In the genomic region with DNA sequence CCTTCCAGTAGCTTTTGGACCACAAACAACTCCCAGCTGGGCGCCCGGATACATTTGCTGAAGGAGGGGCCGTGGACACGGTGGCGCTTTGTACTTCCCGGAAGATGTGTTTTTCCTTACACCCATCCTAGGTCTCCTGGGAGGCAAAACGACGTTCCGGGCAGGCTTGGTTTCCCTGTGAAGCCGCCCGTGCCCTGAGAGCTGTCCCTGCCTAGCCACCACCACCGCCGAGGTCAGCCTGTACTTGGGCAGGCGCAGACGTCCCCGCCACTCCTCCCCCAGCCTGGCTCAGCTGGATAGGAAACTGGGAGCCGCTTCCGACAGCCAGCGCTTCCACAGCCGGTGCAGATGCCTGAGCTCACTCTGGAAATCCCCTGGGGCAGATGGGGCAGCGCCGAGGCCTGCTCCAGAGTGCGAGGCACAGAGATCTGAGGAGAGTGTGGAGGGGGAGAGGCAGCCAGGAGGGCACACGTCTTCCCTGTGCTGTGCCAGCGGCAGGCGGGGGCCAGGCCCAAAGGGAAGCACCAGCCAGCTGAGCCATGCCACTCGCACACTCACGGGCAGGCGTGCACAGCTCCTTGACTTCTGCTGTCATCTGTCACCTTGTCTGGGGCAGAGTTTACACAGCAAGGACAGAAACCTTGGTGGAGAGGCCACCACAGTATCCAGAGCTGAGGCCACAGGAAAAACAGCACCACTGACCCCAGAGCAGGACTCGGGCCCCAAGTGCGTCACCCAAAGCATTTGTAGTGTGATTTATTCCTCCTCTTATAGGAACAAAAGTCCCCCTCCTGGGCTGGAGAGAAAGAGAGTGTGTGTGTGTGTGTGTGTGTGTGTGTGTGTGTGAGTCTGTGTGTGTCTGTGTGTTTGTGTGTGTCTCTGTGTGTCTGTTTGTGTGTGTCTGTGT, we compare ENCODE assay signal across 8 cellular contexts. TPM values are rescaled to one million over a fixed set of nuclear protein-coding genes. Genes with fewer than 3 reads are reported as not detected.
A peak's percentile ranks its signal among the peaks of the same experiment; 100 is the strongest.
DNase-seq lines count a peak whose midpoint lies in the region; ATAC-seq and TF ChIP-seq lines count a peak whose summit lies in the region.

No MANE protein-coding gene starts in this region.

- H3K36me3 ChIP-seq in OCI-LY7 (ENCODE audit: insufficient read depth, low read length) (peaks cover 21% of the 10 kb centered on the region; the same call in 1 of the 2 replicates), lower lobe of right lung (no peaks in the 10 kb centered on the region), testis (ENCODE audit: low read depth, missing control alignments) (no peaks in the 10 kb centered on the region)

- no TSS peak for BruUV-seq in OCI-LY7 (replicated peaks; lab: Mats Ljungman, UMichigan)

- no peaks in the 10 kb centered on the region for H3K27me3 Mint-ChIP-seq in activated CD4-positive, alpha-beta T cell treated with anti-CD3 and anti-CD28 coated beads, Interleukin-2, amount 10 ng/mL, durations not matched to agents 7 days and 5 days

- H3K27ac Mint-ChIP-seq in activated CD4-positive, alpha-beta T cell treated with anti-CD3 and anti-CD28 coated beads, Interleukin-2, amount 10 ng/mL, durations not matched to agents 7 days and 5 days: peak overlapping the region; percentile 81

- peaks cover 70% of the 10 kb centered on the region for H3K4me1 Mint-ChIP-seq in activated CD4-positive, alpha-beta T cell treated with anti-CD3 and anti-CD28 coated beads, Interleukin-2, amount 10 ng/mL, durations not matched to agents 7 days and 5 days

- no peak overlapping the region for H2AFZ ChIP-seq in OCI-LY7 (ENCODE audit: low read length)

- no peaks in the 10 kb centered on the region for H3K9me2 ChIP-seq in OCI-LY7 (ENCODE audit: insufficient read depth, low read length)

- peak overlapping the region; percentile 98 for H3K4me2 ChIP-seq in OCI-LY7 (ENCODE audit: low read length)

- no peak for TF ChIP-seq POLR2A in testis (IDR thresholded peaks at IDR 0.05)

- peak overlapping the region; percentile 96 for H3K4me3 ChIP-seq in OCI-LY7 (ENCODE audit: low read depth, low read length, poor library complexity, severe bottlenecking)
- peak overlapping the region; percentile 27 for H3K4me3 ChIP-seq in lower lobe of right lung
- H3K4me3 ChIP-seq in testis: no peak overlapping the region

- TF ChIP-seq CTCF in OCI-LY7 (conservative IDR thresholded peaks at IDR 0.05; ENCODE audit: low read length) (no peak), lower lobe of right lung (IDR thresholded peaks at IDR 0.05) (no peak), testis (IDR thresholded peaks at IDR 0.05) (no peak)

- H4K20me1 ChIP-seq in OCI-LY7 (ENCODE audit: insufficient read depth, low read length): no peaks in the 10 kb centered on the region

- peak overlapping the region; percentile 10 for H3K4me3 Mint-ChIP-seq in activated CD4-positive, alpha-beta T cell treated with anti-CD3 and anti-CD28 coated beads, Interleukin-2, amount 10 ng/mL, durations not matched to agents 7 days and 5 days

- H3K4me1 ChIP-seq in OCI-LY7 (ENCODE audit: insufficient read depth, low read length, poor library complexity, severe bottlenecking) (peaks cover 86% of the 10 kb centered on the region), lower lobe of right lung (peaks cover 74% of the 10 kb centered on the region), testis (peaks cover 39% of the 10 kb centered on the region)

- H3K27me3 ChIP-seq in lower lobe of right lung (ENCODE audit: low read depth): no peaks in the 10 kb centered on the region
- H3K27me3 ChIP-seq in testis: no peaks in the 10 kb centered on the region

- no peak for DNase-seq in activated CD4-positive, alpha-beta T cell treated with anti-CD3 and anti-CD28 coated beads, Interleukin-2, amount 10 ng/mL, durations not matched to agents 7 days and 5 days
- DNase-seq in activated CD4-positive, alpha-beta T cell treated with anti-CD3 and anti-CD28 coated beads, Interleukin-2, amount 50 U/mL, for 4 hours: no peak
- DNase-seq in OCI-LY7 (ENCODE audit: low spot score) (no peak), dermis microvascular lymphatic vessel endothelial cell (ENCODE audit: low read depth in 2 of 2) (peak; percentile 80 to 94), lower lobe of right lung (peak; percentile 74), testis (peak; percentile 87), NCI-H748 (lab: John Stamatoyannopoulos, UW; ENCODE audit: unreplicated experiment) (no peak)

- intact Hi-C loops in OCI-LY7 (cut with micrococcal nuclease; ENCODE audit: unreplicated experiment) (loop anchor here (10.0 kb wide), 2 partner anchors 233 to 947 kb away; a partner anchor contains a TSS), lower lobe of right lung (cut with DNase I) (no loop called here), testis (cut with DNase I; ENCODE audit: low total_unique reads) (no loop called here)

- POLR2A ChIA-PET in activated CD4-positive, alpha-beta T cell treated with anti-CD3 and anti-CD28 coated beads, Interleukin-2, amount 10 ng/mL, durations not matched to agents 7 days and 5 days (lab: Charles Lee): no interaction called here
- POLR2A ChIA-PET in OCI-LY7 (lab: Charles Lee): interaction anchor here (0.6 to 8.2 kb wide), 9 partner anchors 17 to 233 kb away, joined by 3 to 57 read pairs (median 4); no protein-coding TSS in a partner anchor

- CTCF ChIA-PET in activated CD4-positive, alpha-beta T cell treated with anti-CD3 and anti-CD28 coated beads, Interleukin-2, amount 10 ng/mL, durations not matched to agents 7 days and 5 days (lab: Charles Lee): interaction anchor here (0.7 to 3.1 kb wide), 3 partner anchors 9 to 87 kb away, joined by 3 to 10 read pairs (median 7); no protein-coding TSS in a partner anchor
- CTCF ChIA-PET in OCI-LY7 (lab: Charles Lee; ENCODE audit: unreplicated experiment): interaction anchor here (0.5 to 1.9 kb wide), 5 partner anchors 13 to 1181 kb away, joined by 3 to 9 read pairs (median 4); no protein-coding TSS in a partner anchor

- H3K9me3 ChIP-seq in OCI-LY7 (ENCODE audit: low read length) (no peaks in the 10 kb centered on the region), lower lobe of right lung (no peaks in the 10 kb centered on the region), testis (no peaks in the 10 kb centered on the region)

- peak overlapping the region; percentile 83 for H3K27ac ChIP-seq in OCI-LY7 (ENCODE audit: low read depth, low read length, poor library complexity, severe bottlenecking)
- H3K27ac ChIP-seq in lower lobe of right lung: peak overlapping the region; percentile 90
- H3K27ac ChIP-seq in testis: peak overlapping the region; percentile 80 to 90

- H3K9me3 Mint-ChIP-seq in activated CD4-positive, alpha-beta T cell treated with anti-CD3 and anti-CD28 coated beads, Interleukin-2, amount 10 ng/mL, durations not matched to agents 7 days and 5 days: no peaks in the 10 kb centered on the region

- WGBS in testis, 2 donors: 20 to 33% methylated on average over 11 to 31 of the region's 31 CpGs

- peaks cover 49% of the 10 kb centered on the region for H3K79me2 ChIP-seq in OCI-LY7 (ENCODE audit: insufficient read depth, low read depth, low read length)

- H3K36me3 Mint-ChIP-seq in activated CD4-positive, alpha-beta T cell treated with anti-CD3 and anti-CD28 coated beads, Interleukin-2, amount 10 ng/mL, durations not matched to agents 7 days and 5 days (ENCODE audit: low read depth): peaks cover 6% of the 10 kb centered on the region

- peak; percentile 43 to 68 for ATAC-seq in lower lobe of right lung
- ATAC-seq in HG02798 (IDR thresholded peaks at IDR 0.05; ENCODE audit: poor library complexity, unreplicated experiment): no peak

RNA-seq across cellular contexts. Expression of a gene that starts 3.0 kb away (rescaled TPM):
- 10 to 100 TPM; 37.1 to 41.6 TPM for total RNA-seq in activated CD4-positive, alpha-beta T cell treated with anti-CD3 and anti-CD28 coated beads, Interleukin-2, amount 10 ng/mL, durations not matched to agents 7 days and 5 days
- total RNA-seq in OCI-LY7 (2014; rRNA removed; shearing (Covaris generic)): 122 and 144 TPM in 2 replicates
- total RNA-seq in OCI-LY7 (2022) (158 and 173 TPM in 2 replicates), dermis microvascular lymphatic vessel endothelial cell (11.7 and 17.3 TPM in 2 replicates), lower lobe of right lung (47.8 TPM), testis (10 to 100 TPM; 26.3 to 30.2 TPM)
- polyA plus RNA-seq in testis (ENCODE audit: insufficient read depth, low read depth, low replicate concordance): 9.7 TPM

RNA-seq across cellular contexts. Expression of a gene that starts 30.8 kb away (rescaled TPM):
- not detected for total RNA-seq in activated CD4-positive, alpha-beta T cell treated with anti-CD3 and anti-CD28 coated beads, Interleukin-2, amount 10 ng/mL, durations not matched to agents 7 days and 5 days
- not detected in 2 replicates for total RNA-seq in OCI-LY7 (2014; rRNA removed; shearing (Covaris generic))
- total RNA-seq in OCI-LY7 (2022) (not detected in 2 replicates), dermis microvascular lymphatic vessel endothelial cell (not detected in 2 replicates), lower lobe of right lung (not detected), testis (1 to 10 TPM; 2.0 to 4.3 TPM)
- 4.4 TPM for polyA plus RNA-seq in testis (ENCODE audit: insufficient read depth, low read depth, low replicate concordance)

RNA-seq across cellular contexts. Expression of a gene that starts 39.3 kb away (rescaled TPM):
- total RNA-seq in activated CD4-positive, alpha-beta T cell treated with anti-CD3 and anti-CD28 coated beads, Interleukin-2, amount 10 ng/mL, durations not matched to agents 7 days and 5 days: not detected
- 0.33 and 0.57 TPM in 2 replicates for total RNA-seq in OCI-LY7 (2014; rRNA removed; shearing (Covaris generic))
- total RNA-seq in OCI-LY7 (2022): 0.22 and 0.44 TPM in 2 replicates
- total RNA-seq in dermis microvascular lymphatic vessel endothelial cell: 1.8 and 2.5 TPM in 2 replicates
- total RNA-seq in lower lobe of right lung: 30.2 TPM
- 1 to 10 TPM; 3.4 to 7.2 TPM for total RNA-seq in testis
- 9.9 TPM for polyA plus RNA-seq in testis (ENCODE audit: insufficient read depth, low read depth, low replicate concordance)

RNA-seq across cellular contexts. Expression of a gene that starts 41.6 kb away (rescaled TPM):
- not detected for total RNA-seq in activated CD4-positive, alpha-beta T cell treated with anti-CD3 and anti-CD28 coated beads, Interleukin-2, amount 10 ng/mL, durations not matched to agents 7 days and 5 days
- total RNA-seq in OCI-LY7 (2014; rRNA removed; shearing (Covaris generic)): 5.7 and 6.3 TPM in 2 replicates
- total RNA-seq in OCI-LY7 (2022): 11.7 and 15.9 TPM in 2 replicates
- 0.39 and 0.89 TPM in 2 replicates for total RNA-seq in dermis microvascular lymphatic vessel endothelial cell
- total RNA-seq in lower lobe of right lung: 8.2 TPM
- 1 to 10 TPM; 3.2 to 3.8 TPM for total RNA-seq in testis
- polyA plus RNA-seq in testis (ENCODE audit: insufficient read depth, low read depth, low replicate concordance): 4.6 TPM

RNA-seq across cellular contexts. Expression of a gene that starts 45.3 kb away (rescaled TPM):
- total RNA-seq in activated CD4-positive, alpha-beta T cell treated with anti-CD3 and anti-CD28 coated beads, Interleukin-2, amount 10 ng/mL, durations not matched to agents 7 days and 5 days: 10 to 100 TPM; 30.5 to 31.3 TPM
- 43.4 and 55.1 TPM in 2 replicates for total RNA-seq in OCI-LY7 (2014; rRNA removed; shearing (Covaris generic))
- total RNA-seq in OCI-LY7 (2022) (71.0 and 79.6 TPM in 2 replicates), dermis microvascular lymphatic vessel endothelial cell (12.7 and 17.3 TPM in 2 replicates), lower lobe of right lung (18.2 TPM), testis (10 to 100 TPM; 56.6 to 58.0 TPM)
- polyA plus RNA-seq in testis (ENCODE audit: insufficient read depth, low read depth, low replicate concordance): 40.6 TPM

Comparison
In these comparisons a context has a peak if more than half of its experiments do, and no peak if none do; other contexts are left out.
1. DNase-seq: peak in dermis microvascular lymphatic vessel endothelial cell (2 of 2), lower lobe of right lung (single experiment) and testis (single experiment); none in activated CD4-positive, alpha-beta T cell treated with anti-CD3 and anti-CD28 coated beads, Interleukin-2, amount 10 ng/mL, durations not matched to agents 7 days and 5 days (single experiment), activated CD4-positive, alpha-beta T cell treated with anti-CD3 and anti-CD28 coated beads, Interleukin-2, amount 50 U/mL, for 4 hours (0 of 2), OCI-LY7 (single experiment) and NCI-H748 (single experiment).
2. H3K4me3 ChIP-seq: peak in OCI-LY7 (single experiment) and lower lobe of right lung (single experiment); none in testis (0 of 2).
3. Peak in every context shown above with its lines, with median percentiles within 50 percentile points of each other: H3K27ac ChIP-seq.